Comparison of ENCODE assay signal across 21 cellular contexts in the genomic region with DNA sequence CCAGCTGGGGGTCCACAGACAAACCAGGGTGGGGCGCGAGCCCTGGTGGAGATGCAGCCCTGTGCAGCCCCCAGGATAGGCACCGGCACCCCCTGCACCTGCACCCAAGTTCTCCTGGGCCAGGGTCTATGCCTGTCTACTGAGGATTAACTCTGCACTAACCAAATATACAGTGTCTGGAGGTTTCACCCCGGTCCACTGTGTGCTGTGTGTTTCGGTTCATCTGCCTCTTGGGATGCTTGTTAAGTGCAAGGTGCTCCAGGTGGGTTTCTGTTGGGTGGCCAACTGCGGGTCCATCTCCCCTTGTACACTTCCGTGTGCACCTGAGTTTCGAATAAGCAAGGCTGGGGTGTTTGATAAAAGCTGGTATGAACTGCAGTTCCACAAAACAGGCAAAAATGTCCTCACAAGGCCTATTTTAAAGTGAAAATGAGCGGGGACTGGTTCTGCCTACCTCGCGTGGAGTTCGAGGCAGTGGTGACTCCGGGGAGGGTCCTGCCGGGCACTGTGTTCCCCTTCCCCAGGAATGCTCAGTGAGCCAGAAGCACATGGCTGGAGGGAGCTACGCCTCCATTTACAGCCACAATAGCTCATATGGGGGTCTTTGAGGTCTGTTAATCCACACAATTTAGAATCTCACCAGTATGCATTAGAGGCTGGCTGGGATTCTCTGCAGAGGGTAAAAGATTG.
"Had no signal": no experiment of that assay in that cellular context is flagged by ENCODE, and none has a peak within 500 bp of the region (broad histone marks: within the 10 kb centered on the region; RNA-seq: fewer than 3 reads in every experiment).

No MANE protein-coding gene starts in this region.

- H3K4me1 ChIP-seq: body of pancreas, upper lobe of left lung had no signal

- H3K27me3 Mint-ChIP-seq: activated CD4-positive, alpha-beta T cell treated with anti-CD3 and anti-CD28 coated beads for 36 hours; activated CD8-positive, alpha-beta memory T cell treated with anti-CD3 and anti-CD28 coated beads, Interleukin-2, amount 10 ng/mL, durations not matched to agents 7 days and 5 days; activated naive CD8-positive, alpha-beta T cell; naive thymus-derived CD8-positive, alpha-beta T cell; stimulated activated naive CD8-positive, alpha-beta T cell treated with anti-CD3 and anti-CD28 coated beads, Interleukin-15, Interleukin-2, amounts not matched to agents 100 ng/mL and 50 ng/mL, for 24 hours had no signal

- H3K4me3 Mint-ChIP-seq: activated CD4-positive, alpha-beta T cell treated with anti-CD3 and anti-CD28 coated beads for 36 hours; activated CD8-positive, alpha-beta memory T cell treated with anti-CD3 and anti-CD28 coated beads, Interleukin-2, amount 10 ng/mL, durations not matched to agents 7 days and 5 days; activated CD8-positive, alpha-beta T cell treated with anti-CD3 and anti-CD28 coated beads, Interleukin-2, amount 10 ng/mL, durations not matched to agents 7 days and 5 days; activated naive CD8-positive, alpha-beta T cell; activated T-cell treated with anti-CD3 and anti-CD28 coated beads, Interleukin-2, amount 50 U/mL, for 72 hours; mesothelial cell of epicardium; naive thymus-derived CD8-positive, alpha-beta T cell; neural crest cell; stimulated activated naive CD8-positive, alpha-beta T cell treated with anti-CD3 and anti-CD28 coated beads, Interleukin-15, Interleukin-2, amounts not matched to agents 100 ng/mL and 50 ng/mL, for 24 hours had no signal

- H3K27ac ChIP-seq: body of pancreas, cardiac muscle cell, esophagus muscularis mucosa, foreskin keratinocyte, upper lobe of left lung had no signal

- DNase-seq: activated CD4-positive, alpha-beta T cell treated with anti-CD3 and anti-CD28 coated beads for 36 hours; activated CD4-positive, CD25-positive, alpha-beta regulatory T cell; activated CD8-positive, alpha-beta memory T cell treated with anti-CD3 and anti-CD28 coated beads, Interleukin-2, amount 10 ng/mL, durations not matched to agents 7 days and 5 days; activated CD8-positive, alpha-beta T cell treated with anti-CD3 and anti-CD28 coated beads, Interleukin-2, amount 10 ng/mL, durations not matched to agents 7 days and 5 days; activated effector memory CD4-positive, alpha-beta T cell treated with Interleukin-2 at 50 U/mL for 16 hours; activated naive CD4-positive, alpha-beta T cell treated with Interleukin-2 at 50 U/mL for 16 hours; activated T-cell treated with anti-CD3 and anti-CD28 coated beads, Interleukin-2, amount 50 U/mL, for 72 hours; body of pancreas; foreskin keratinocyte; left ventricle myocardium superior; right cardiac atrium; stimulated activated CD4-positive, alpha-beta T cell treated with anti-CD3 and anti-CD28 coated beads, Interleukin-2, amount 100 ng/mL, for 48 hours; substantia nigra; upper lobe of left lung had no signal

- H3K4me1 Mint-ChIP-seq: activated CD8-positive, alpha-beta memory T cell treated with anti-CD3 and anti-CD28 coated beads, Interleukin-2, amount 10 ng/mL, durations not matched to agents 7 days and 5 days had no signal

- H3K9me3 Mint-ChIP-seq: activated T-cell treated with anti-CD3 and anti-CD28 coated beads, Interleukin-2, amount 50 U/mL, for 72 hours; mesothelial cell of epicardium; naive thymus-derived CD8-positive, alpha-beta T cell; neural crest cell; stimulated activated naive CD8-positive, alpha-beta T cell treated with anti-CD3 and anti-CD28 coated beads, Interleukin-15, Interleukin-2, amounts not matched to agents 100 ng/mL and 50 ng/mL, for 24 hours had no signal

- H3K4me3 ChIP-seq: body of pancreas, cardiac muscle cell, esophagus muscularis mucosa, upper lobe of left lung had no signal

- H3K9me3 ChIP-seq: body of pancreas, esophagus muscularis mucosa, upper lobe of left lung had no signal

- H3K36me3 Mint-ChIP-seq: activated CD8-positive, alpha-beta memory T cell treated with anti-CD3 and anti-CD28 coated beads, Interleukin-2, amount 10 ng/mL, durations not matched to agents 7 days and 5 days; activated naive CD8-positive, alpha-beta T cell; mesothelial cell of epicardium had no signal

- H3K27ac Mint-ChIP-seq: activated CD4-positive, alpha-beta T cell treated with anti-CD3 and anti-CD28 coated beads for 36 hours; activated CD8-positive, alpha-beta memory T cell treated with anti-CD3 and anti-CD28 coated beads, Interleukin-2, amount 10 ng/mL, durations not matched to agents 7 days and 5 days; activated CD8-positive, alpha-beta T cell treated with anti-CD3 and anti-CD28 coated beads, Interleukin-2, amount 10 ng/mL, durations not matched to agents 7 days and 5 days; activated naive CD8-positive, alpha-beta T cell; activated T-cell treated with anti-CD3 and anti-CD28 coated beads, Interleukin-2, amount 50 U/mL, for 72 hours; mesothelial cell of epicardium; stimulated activated naive CD8-positive, alpha-beta T cell treated with anti-CD3 and anti-CD28 coated beads, Interleukin-15, Interleukin-2, amounts not matched to agents 100 ng/mL and 50 ng/mL, for 24 hours had no signal

- H3K36me3 ChIP-seq: cardiac muscle cell, esophagus muscularis mucosa, upper lobe of left lung had no signal

- H3K27me3 ChIP-seq: body of pancreas, cardiac muscle cell, esophagus muscularis mucosa, upper lobe of left lung had no signal

- ATAC-seq: activated CD4-positive, alpha-beta T cell treated with anti-CD3 and anti-CD28 coated beads for 36 hours; activated CD8-positive, alpha-beta memory T cell treated with anti-CD3 and anti-CD28 coated beads, Interleukin-2, amount 10 ng/mL, durations not matched to agents 7 days and 5 days; activated CD8-positive, alpha-beta T cell treated with anti-CD3 and anti-CD28 coated beads, Interleukin-2, amount 10 ng/mL, durations not matched to agents 7 days and 5 days; activated T-cell treated with anti-CD3 and anti-CD28 coated beads, Interleukin-2, amount 50 U/mL, for 72 hours; body of pancreas; foreskin keratinocyte; left ventricle myocardium superior; naive thymus-derived CD8-positive, alpha-beta T cell had no signal
